ENCODE assay signal across 17 cellular contexts in genomic region chr11:78299000-78299712, GRCh38.
"Had no signal": no experiment of that assay in that cellular context is flagged by ENCODE, and none has a peak within 500 bp of the region (broad histone marks: within the 10 kb centered on the region; RNA-seq: fewer than 3 reads in every experiment).

No MANE protein-coding gene starts in this region.

- H3K9me3 ChIP-seq: breast epithelium, esophagus squamous epithelium, left lung, tibial nerve had no signal

- H3K4me3 Mint-ChIP-seq: activated naive CD8-positive, alpha-beta T cell treated with anti-CD3 and anti-CD28 coated beads, Interleukin-2, amount 10 ng/mL, durations not matched to agents 7 days and 5 days; activated T-cell treated with anti-CD3 and anti-CD28 coated beads, Interleukin-2, amount 50 U/mL, for 4 hours; stimulated activated effector memory CD8-positive, alpha-beta T cell treated with anti-CD3 and anti-CD28 coated beads, Interleukin-12 subunit alpha, Interleukin-12 subunit beta, amount 100 ng/mL, for 72 hours; T-helper 17 cell had no signal

- ATAC-seq: foreskin keratinocyte, left lung, T-helper 17 cell had no signal

- H3K27ac ChIP-seq: breast epithelium, esophagus squamous epithelium, foreskin keratinocyte, left lung, tibial nerve had no signal

- H3K27me3 Mint-ChIP-seq: T-helper 17 cell had no signal

- H3K4me1 Mint-ChIP-seq: stimulated activated effector memory CD8-positive, alpha-beta T cell treated with anti-CD3 and anti-CD28 coated beads, Interleukin-12 subunit alpha, Interleukin-12 subunit beta, amount 100 ng/mL, for 72 hours; T-helper 17 cell had no signal

- H3K36me3 ChIP-seq: breast epithelium, esophagus squamous epithelium, heart right ventricle, left lung, tibial nerve had no signal

- H3K36me3 Mint-ChIP-seq: stimulated activated effector memory CD8-positive, alpha-beta T cell treated with anti-CD3 and anti-CD28 coated beads, Interleukin-12 subunit alpha, Interleukin-12 subunit beta, amount 100 ng/mL, for 72 hours had no signal

- H3K27ac Mint-ChIP-seq: activated naive CD8-positive, alpha-beta T cell treated with anti-CD3 and anti-CD28 coated beads, Interleukin-2, amount 10 ng/mL, durations not matched to agents 7 days and 5 days; stimulated activated effector memory CD8-positive, alpha-beta T cell treated with anti-CD3 and anti-CD28 coated beads, Interleukin-12 subunit alpha, Interleukin-12 subunit beta, amount 100 ng/mL, for 72 hours; T-helper 17 cell had no signal

- H3K27me3 ChIP-seq: breast epithelium, dorsolateral prefrontal cortex, esophagus squamous epithelium, heart right ventricle, left lung, tibial nerve had no signal

- H3K4me3 ChIP-seq: breast epithelium, dorsolateral prefrontal cortex, esophagus squamous epithelium, heart right ventricle, left lung, tibial nerve had no signal

- DNase-seq: activated CD4-positive, alpha-beta T cell treated with anti-CD3 and anti-CD28 coated beads, Interleukin-2, amount 50 U/mL, for 4 hours; activated gamma-delta T cell; activated naive CD8-positive, alpha-beta T cell treated with anti-CD3 and anti-CD28 coated beads, Interleukin-2, amount 10 ng/mL, durations not matched to agents 7 days and 5 days; activated T-cell treated with anti-CD3 and anti-CD28 coated beads, Interleukin-2, amount 50 U/mL, for 4 hours; anterior cingulate cortex; dorsolateral prefrontal cortex; esophagus squamous epithelium; foreskin keratinocyte; heart right ventricle; islet precursor cell; left lung; posterior cingulate gyrus; small intestine; T-helper 17 cell had no signal

- H3K4me1 ChIP-seq: breast epithelium, esophagus squamous epithelium, foreskin keratinocyte had no signal

- H3K9me3 Mint-ChIP-seq: activated T-cell treated with anti-CD3 and anti-CD28 coated beads, Interleukin-2, amount 50 U/mL, for 4 hours; stimulated activated effector memory CD8-positive, alpha-beta T cell treated with anti-CD3 and anti-CD28 coated beads, Interleukin-12 subunit alpha, Interleukin-12 subunit beta, amount 100 ng/mL, for 72 hours had no signal
